16 cellular contexts compared by ENCODE assay signal in the genomic region with DNA sequence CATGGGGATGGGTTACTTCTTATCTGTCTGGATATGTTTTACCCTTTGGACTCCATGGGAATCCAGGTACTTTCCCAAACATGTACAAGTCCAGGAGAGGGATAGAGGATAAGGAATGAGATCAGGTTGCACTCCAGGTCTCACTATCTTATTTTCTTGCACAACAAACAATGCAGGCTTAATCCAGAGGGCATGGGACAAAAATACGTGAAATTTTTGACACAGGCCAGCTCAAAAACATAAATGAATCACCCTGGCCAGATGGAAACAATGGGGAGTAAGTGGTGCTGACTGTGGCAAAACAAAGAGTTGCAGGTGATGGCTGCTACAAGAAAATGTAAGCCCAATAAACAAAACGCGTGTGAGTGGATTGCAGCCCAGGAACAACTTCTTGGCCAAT.
DNase-seq lines count a peak whose midpoint lies in the region; TF ChIP-seq lines count a peak whose summit lies in the region.
"Had no signal": no experiment of that assay in that cellular context is flagged by ENCODE, and none has a peak within 500 bp of the region (broad histone marks: within the 10 kb centered on the region; RNA-seq: fewer than 3 reads in every experiment).

No MANE protein-coding gene starts in this region.

- no peak overlapping the region for H3K4me2 ChIP-seq in trophoblast cell (ENCODE audit: low read length)
- H3K4me2 ChIP-seq: A549; BLaER1 treated with 17β-estradiol and CSF1 and Interleukin-3, amounts not matched to agents 10 nM and 100 nM had no signal

- H2BK5ac ChIP-seq in trophoblast cell (ENCODE audit: low read depth, low read length, poor library complexity): no peak overlapping the region

- H2BK120ac ChIP-seq in trophoblast cell (ENCODE audit: insufficient read depth, low read length, poor library complexity): no peak overlapping the region

- no peak overlapping the region for H2AFZ ChIP-seq in trophoblast cell (ENCODE audit: insufficient read depth, low read length, poor library complexity)

- H4K12ac ChIP-seq in trophoblast cell (ENCODE audit: low read depth, low read length): no peak overlapping the region

- no peak overlapping the region for H3K23ac ChIP-seq in trophoblast cell (ENCODE audit: low read length)

- peak; percentile 21 for DNase-seq in NCI-H226
- peak; percentile 36 for DNase-seq in fibroblast of pulmonary artery (ENCODE audit: low read depth)
- peak; percentile 73 to 91 for DNase-seq in trophoblast cell
- no peak for DNase-seq in glomerular visceral epithelial cell (ENCODE audit: extremely low spot score)
- no peak for DNase-seq in DMS114 treated with DMSO at 0.1 percent for 48 hours (lab: John Stamatoyannopoulos, UW; ENCODE audit: unreplicated experiment)
- DNase-seq: AML-193; Caco-2; Calu3; CD4-positive, alpha-beta T cell; CD8-positive, alpha-beta T cell; DMS79 treated with DMSO at 0.1 percent for 48 hours; GF-D8 had no signal

- H3K9me3 ChIP-seq in trophoblast cell (ENCODE audit: insufficient read depth, low read depth, low read length): no peaks in the 10 kb centered on the region
- H3K9me3 ChIP-seq: A549, Caco-2 had no signal

- no peaks in the 10 kb centered on the region for H3K79me1 ChIP-seq in trophoblast cell (ENCODE audit: low read length)

- H3K4ac ChIP-seq in trophoblast cell (ENCODE audit: low read depth, low read length): no peak overlapping the region

- no peak overlapping the region for H3K18ac ChIP-seq in trophoblast cell (ENCODE audit: low read length)

- H2BK12ac ChIP-seq in trophoblast cell (ENCODE audit: low read length): no peak overlapping the region

- H3K9ac ChIP-seq in trophoblast cell (ENCODE audit: low read length): no peak overlapping the region
- H3K9ac ChIP-seq: BLaER1 treated with 17β-estradiol and CSF1 and Interleukin-3, amounts not matched to agents 10 nM and 100 nM had no signal

- H3K27me3 ChIP-seq in trophoblast cell (ENCODE audit: insufficient read depth, low read length): no peaks in the 10 kb centered on the region
- H3K27me3 ChIP-seq: BLaER1 treated with 17β-estradiol and CSF1 and Interleukin-3, amounts not matched to agents 10 nM and 100 nM had no signal

- H4K91ac ChIP-seq in trophoblast cell (ENCODE audit: low read depth, low read length): no peak overlapping the region

- H3K4me3 ChIP-seq in fibroblast of pulmonary artery (replicated peaks; ENCODE audit: low read depth, low read length) (no peak overlapping the region), trophoblast cell (ENCODE audit: low read depth, low read length) (no peak overlapping the region)
- H3K4me3 ChIP-seq: A549; BLaER1 treated with 17β-estradiol and CSF1 and Interleukin-3, amounts not matched to agents 10 nM and 100 nM had no signal

- TF ChIP-seq CTCF in fibroblast of pulmonary artery (IDR thresholded peaks at IDR 0.05; ENCODE audit: low read length, missing control alignments): no peak

- H3K79me2 ChIP-seq in trophoblast cell (ENCODE audit: control insufficient read depth, insufficient read depth, low read length, poor library complexity): no peaks in the 10 kb centered on the region

- peaks cover 0 to 2% of the 10 kb centered on the region in 2 experiments for H3K36me3 ChIP-seq in trophoblast cell (ENCODE audit: control insufficient read depth in 1 of 2, insufficient read depth in 2 of 2, low read length in 2 of 2)
- H3K36me3 ChIP-seq: BLaER1 treated with 17β-estradiol and CSF1 and Interleukin-3, amounts not matched to agents 10 nM and 100 nM had no signal

- no peak overlapping the region for H4K8ac ChIP-seq in trophoblast cell (ENCODE audit: low read depth, low read length)

- H3K27ac ChIP-seq in trophoblast cell (ENCODE audit: low read depth, low read length): no peak overlapping the region
- H3K27ac ChIP-seq: 22Rv1; A549; BLaER1 treated with 17β-estradiol and CSF1 and Interleukin-3, amounts not matched to agents 10 nM and 100 nM; C4-2B had no signal

- WGBS in trophoblast cell (ENCODE audit: extremely low coverage, insufficient coverage, insufficient read length): no CpG with 5 or more reads among the region's 3 CpGs

- no peak overlapping the region for H3K14ac ChIP-seq in trophoblast cell (ENCODE audit: low read length)

- H3K4me1 ChIP-seq in trophoblast cell (ENCODE audit: control insufficient read depth in 1 of 2, insufficient read depth in 2 of 2, low read length in 2 of 2): no peaks in the 10 kb centered on the region
- H3K4me1 ChIP-seq: A549; BLaER1 treated with 17β-estradiol and CSF1 and Interleukin-3, amounts not matched to agents 10 nM and 100 nM; Caco-2 had no signal

- H2AK5ac ChIP-seq in trophoblast cell (ENCODE audit: low read length): no peak overlapping the region

Comparison
In these comparisons a context has a peak if more than half of its experiments do, and no peak if none do; other contexts are left out.
1. DNase-seq: peak in NCI-H226 (single experiment), fibroblast of pulmonary artery (single experiment) and trophoblast cell (2 of 2); none in glomerular visceral epithelial cell (single experiment) and DMS114 treated with DMSO at 0.1 percent for 48 hours (single experiment).